Comparison of ENCODE assay signal across 13 cellular contexts in genomic region chr14:89721991-89722390, GRCh38.
DNase-seq lines count a peak whose midpoint lies in the region; ATAC-seq, FAIRE-seq and TF ChIP-seq lines count a peak whose summit lies in the region.
"Had no signal": no experiment of that assay in that cellular context is flagged by ENCODE, and none has a peak within 500 bp of the region (broad histone marks: within the 10 kb centered on the region; RNA-seq: fewer than 3 reads in every experiment).

No MANE protein-coding gene starts in this region.

- H3K36me3 ChIP-seq in SJCRH30 = no peaks in the 10 kb centered on the region

- no peak overlapping the region for H3K4me3 ChIP-seq in SJCRH30
- H3K4me3 ChIP-seq in fibroblast of villous mesenchyme (ENCODE audit: low read depth, low read length) = no peak overlapping the region

- peaks cover 4% of the 10 kb centered on the region for H3K36me3 Mint-ChIP-seq in activated CD8-positive, alpha-beta memory T cell treated with anti-CD3 and anti-CD28 coated beads, Interleukin-2, amount 10 ng/mL, durations not matched to agents 7 days and 5 days
- peaks cover 6 to 16% of the 10 kb centered on the region in 2 donors for H3K36me3 Mint-ChIP-seq in stimulated activated naive B cell treated with anti-CD40 and anti-IgM and Interleukin-4, amounts not matched to agents 10 μg/mL and 1 μg/mL and 100 μg/mL, for 72 hours

- H3K27me3 ChIP-seq in SJCRH30 = no peaks in the 10 kb centered on the region

- no peaks in the 10 kb centered on the region for H3K9me3 ChIP-seq in SJCRH30 (replicated peaks)

- H3K4me1 Mint-ChIP-seq in activated CD8-positive, alpha-beta memory T cell treated with anti-CD3 and anti-CD28 coated beads, Interleukin-2, amount 10 ng/mL, durations not matched to agents 7 days and 5 days = peaks cover 67% of the 10 kb centered on the region
- peaks cover 49 to 75% of the 10 kb centered on the region in 2 donors for H3K4me1 Mint-ChIP-seq in stimulated activated naive B cell treated with anti-CD40 and anti-IgM and Interleukin-4, amounts not matched to agents 10 μg/mL and 1 μg/mL and 100 μg/mL, for 72 hours

- CTCF ChIA-PET in activated CD8-positive, alpha-beta memory T cell treated with anti-CD3 and anti-CD28 coated beads, Interleukin-2, amount 10 ng/mL, durations not matched to agents 7 days and 5 days (lab: Charles Lee) = interaction anchor here (1.2 to 2.3 kb wide), 9 partner anchors 20 to 681 kb away, joined by 3 to 10 read pairs (median 4); no protein-coding TSS in a partner anchor
- CTCF ChIA-PET in RWPE1 (lab: Yijun Ruan, JAX) = no interaction called here

- no peaks in the 10 kb centered on the region for H3K9me3 Mint-ChIP-seq in activated CD8-positive, alpha-beta memory T cell treated with anti-CD3 and anti-CD28 coated beads, Interleukin-2, amount 10 ng/mL, durations not matched to agents 7 days and 5 days (ENCODE audit: low read depth)
- H3K9me3 Mint-ChIP-seq in stimulated activated naive B cell treated with anti-CD40 and anti-IgM and Interleukin-4, amounts not matched to agents 10 μg/mL and 1 μg/mL and 100 μg/mL, for 72 hours = peaks cover 3 to 9% of the 10 kb centered on the region in 2 donors
- H3K9me3 Mint-ChIP-seq: endodermal cell had no signal

- no peak for FAIRE-seq in H54 (lab: Jason Lieb, UNC)
- FAIRE-seq: RCC 7860 had no signal

- peaks cover 17% of the 10 kb centered on the region for H3K4me1 ChIP-seq in SJCRH30

- H3K27me3 Mint-ChIP-seq in activated CD8-positive, alpha-beta memory T cell treated with anti-CD3 and anti-CD28 coated beads, Interleukin-2, amount 10 ng/mL, durations not matched to agents 7 days and 5 days = no peaks in the 10 kb centered on the region
- H3K27me3 Mint-ChIP-seq in stimulated activated naive B cell treated with anti-CD40 and anti-IgM and Interleukin-4, amounts not matched to agents 10 μg/mL and 1 μg/mL and 100 μg/mL, for 72 hours = no peaks in the 10 kb centered on the region

- no peak for ATAC-seq in activated CD8-positive, alpha-beta memory T cell treated with anti-CD3 and anti-CD28 coated beads, Interleukin-2, amount 10 ng/mL, durations not matched to agents 7 days and 5 days
- ATAC-seq in stimulated activated naive B cell treated with anti-CD40 and anti-IgM and Interleukin-4, amounts not matched to agents 10 μg/mL and 1 μg/mL and 100 μg/mL, for 72 hours (replicated peaks) = peak; percentile 42 to 49

- H3K27ac ChIP-seq in SJCRH30 (no peak overlapping the region; the same call in 1 of the 2 replicates), RWPE1 (no peak overlapping the region)

- H3K4me3 Mint-ChIP-seq in activated CD8-positive, alpha-beta memory T cell treated with anti-CD3 and anti-CD28 coated beads, Interleukin-2, amount 10 ng/mL, durations not matched to agents 7 days and 5 days = no peak overlapping the region
- H3K4me3 Mint-ChIP-seq in stimulated activated naive B cell treated with anti-CD40 and anti-IgM and Interleukin-4, amounts not matched to agents 10 μg/mL and 1 μg/mL and 100 μg/mL, for 72 hours = peak overlapping the region; percentile 43 to 45
- H3K4me3 Mint-ChIP-seq: endodermal cell had no signal

- no peak for TF ChIP-seq POLR2A in H54 (IDR thresholded peaks at IDR 0.05; ENCODE audit: low read depth, low read length)

- TF ChIP-seq CTCF in fibroblast of villous mesenchyme (IDR thresholded peaks at IDR 0.05; ENCODE audit: insufficient read depth, low read depth, low read length) (no peak), RWPE1 (conservative IDR thresholded peaks at IDR 0.05; ENCODE audit: low read depth) (no peak)

- no peak for DNase-seq in activated CD8-positive, alpha-beta memory T cell treated with anti-CD3 and anti-CD28 coated beads, Interleukin-2, amount 10 ng/mL, durations not matched to agents 7 days and 5 days
- DNase-seq in activated CD8-positive, alpha-beta memory T cell treated with anti-CD3 and anti-CD28 coated beads, Interleukin-2, amount 50 U/mL, for 48 hours = no peak
- peak; percentile 13 to 38 for DNase-seq in SJCRH30
- DNase-seq in fibroblast of villous mesenchyme (ENCODE audit: low read depth) = peak; percentile 9
- DNase-seq in stimulated activated naive B cell treated with anti-CD40 and anti-IgM and Interleukin-4, amounts not matched to agents 10 μg/mL and 1 μg/mL and 100 μg/mL, for 72 hours = peak; percentile 44
- DNase-seq in H54 (ENCODE audit: insufficient read length, low spot score) = no peak
- DNase-seq in RWPE1 (ENCODE audit: low spot score) = no peak
- no peak for DNase-seq in A172 (ENCODE audit: low spot score)
- DNase-seq: amniotic stem cell, endodermal cell, hypothalamus, NCI-H2107 had no signal

- POLR2A ChIA-PET in RWPE1 (lab: Yijun Ruan, JAX; ENCODE audit: low non-redundant PET) = no interaction called here

- peak overlapping the region; percentile 91 for H3K27ac Mint-ChIP-seq in activated CD8-positive, alpha-beta memory T cell treated with anti-CD3 and anti-CD28 coated beads, Interleukin-2, amount 10 ng/mL, durations not matched to agents 7 days and 5 days
- H3K27ac Mint-ChIP-seq in stimulated activated naive B cell treated with anti-CD40 and anti-IgM and Interleukin-4, amounts not matched to agents 10 μg/mL and 1 μg/mL and 100 μg/mL, for 72 hours = peak overlapping the region; percentile 95
- H3K27ac Mint-ChIP-seq: endodermal cell had no signal

Comparison
In these comparisons a context has a peak if more than half of its experiments do, and no peak if none do; other contexts are left out.
1. DNase-seq: peak in SJCRH30 (2 of 2), fibroblast of villous mesenchyme (single experiment) and stimulated activated naive B cell treated with anti-CD40 and anti-IgM and Interleukin-4, amounts not matched to agents 10 μg/mL and 1 μg/mL and 100 μg/mL, for 72 hours (single experiment); none in activated CD8-positive, alpha-beta memory T cell treated with anti-CD3 and anti-CD28 coated beads, Interleukin-2, amount 10 ng/mL, durations not matched to agents 7 days and 5 days (single experiment), activated CD8-positive, alpha-beta memory T cell treated with anti-CD3 and anti-CD28 coated beads, Interleukin-2, amount 50 U/mL, for 48 hours (single experiment), H54 (single experiment), RWPE1 (single experiment) and A172 (single experiment).